15 cellular contexts compared by ENCODE assay signal in the genomic region with DNA sequence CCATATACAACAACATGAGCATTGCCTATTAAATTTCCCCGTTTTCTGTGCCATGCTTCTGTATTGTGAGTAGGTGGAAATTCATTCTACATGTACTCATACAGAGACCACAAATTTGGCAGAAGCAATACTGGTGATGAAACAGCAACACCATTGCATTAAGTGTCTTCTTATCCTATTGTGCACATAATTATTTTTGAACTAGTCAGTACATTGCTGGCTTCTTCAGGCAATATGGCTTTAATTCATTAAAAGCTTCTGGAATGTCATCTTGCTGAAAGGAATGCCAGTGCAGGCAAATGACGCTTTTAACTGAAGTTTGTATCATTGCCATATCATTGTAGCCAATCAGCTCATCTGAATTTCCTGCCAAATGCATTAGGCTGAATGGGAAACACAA.
A peak's percentile ranks its signal among the peaks of the same experiment; 100 is the strongest.
DNase-seq lines count a peak whose midpoint lies in the region; FAIRE-seq and TF ChIP-seq lines count a peak whose summit lies in the region.
"Had no signal": no experiment of that assay in that cellular context is flagged by ENCODE, and none has a peak within 500 bp of the region (broad histone marks: within the 10 kb centered on the region; RNA-seq: fewer than 3 reads in every experiment).

No MANE protein-coding gene starts in this region.

- dilution Hi-C loops in mammary epithelial cell (cut with HindIII; ENCODE audit: low sequenced_read_pairs), result no loop called here
- dilution Hi-C loops in keratinocyte (cut with MboI; ENCODE audit: extremely low pct_ligation_motif_present, low sequenced_read_pairs), result no loop called here

- H4K20me1 ChIP-seq in mammary epithelial cell (ENCODE audit: insufficient read depth, low read length), result no peaks in the 10 kb centered on the region
- no peaks in the 10 kb centered on the region for H4K20me1 ChIP-seq in keratinocyte (ENCODE audit: control insufficient read depth, extremely low read depth, insufficient read depth, low read length)

- FAIRE-seq in keratinocyte (lab: Jason Lieb, UNC), result peak; percentile 55

- H3K27ac ChIP-seq in mammary epithelial cell (ENCODE audit: insufficient read depth, low read depth, low read length) (no peak overlapping the region), keratinocyte (ENCODE audit: control insufficient read depth, insufficient read depth, low read length) (no peak overlapping the region), testis (peak overlapping the region in 1 of 2 donors; percentile 9)
- H3K27ac ChIP-seq: BLaER1, gastrocnemius medialis, SJSA1, upper lobe of right lung had no signal

- no peaks in the 10 kb centered on the region for H3K36me3 ChIP-seq in mammary epithelial cell (ENCODE audit: insufficient read depth, low read length)
- H3K36me3 ChIP-seq in keratinocyte (ENCODE audit: control insufficient read depth in 2 of 2, extremely low read depth in 1 of 2, insufficient read depth in 2 of 2, low read length in 2 of 2), result no peaks in the 10 kb centered on the region
- no peaks in the 10 kb centered on the region for H3K36me3 ChIP-seq in testis (ENCODE audit: low read depth, missing control alignments)
- H3K36me3 ChIP-seq: gastrocnemius medialis, SJSA1, upper lobe of right lung had no signal

- no peak overlapping the region for H3K9ac ChIP-seq in mammary epithelial cell (ENCODE audit: insufficient read depth, low read length)
- H3K9ac ChIP-seq in keratinocyte (ENCODE audit: control insufficient read depth, extremely low read depth, insufficient read depth, low read length), result no peak overlapping the region
- H3K9ac ChIP-seq: BLaER1 had no signal

- no peak for TF ChIP-seq POLR2A in testis (IDR thresholded peaks at IDR 0.05)

- no peaks in the 10 kb centered on the region for H3K9me3 ChIP-seq in mammary epithelial cell (replicated peaks; ENCODE audit: insufficient read depth, low read length)
- H3K9me3 ChIP-seq in keratinocyte (ENCODE audit: control insufficient read depth, low read depth, low read length), result no peaks in the 10 kb centered on the region
- H3K9me3 ChIP-seq in testis, result no peaks in the 10 kb centered on the region
- H3K9me3 ChIP-seq: BLaER1, gastrocnemius medialis, SJSA1, upper lobe of right lung had no signal

- H3K4me1 ChIP-seq in mammary epithelial cell (ENCODE audit: insufficient read depth, low read length) (no peaks in the 10 kb centered on the region), keratinocyte (ENCODE audit: control insufficient read depth, extremely low read depth, insufficient read depth, low read length) (peaks cover 7% of the 10 kb centered on the region), testis (peaks cover 28% of the 10 kb centered on the region)
- H3K4me1 ChIP-seq: gastrocnemius medialis, SJSA1 had no signal

- CTCF ChIA-PET in mammary epithelial cell (lab: Charles Lee; ENCODE audit: low non-redundant PET), result no interaction called here

- in situ Hi-C loops in mammary epithelial cell (cut with MboI; ENCODE audit: low sequenced_read_pairs in 2 of 2), result no loop called here

- WGBS in mammary epithelial cell (ENCODE audit: low coverage, missing lambda C conversion rate), result 0% methylated on average over 2 of the region's 2 CpGs
- 62 to 74% methylated on average over 2 of the region's 2 CpGs for WGBS in testis, 2 donors

- H3K4me2 ChIP-seq in mammary epithelial cell (ENCODE audit: insufficient read depth, low read depth, low read length), result peak overlapping the region; percentile 15
- H3K4me2 ChIP-seq in keratinocyte (ENCODE audit: control insufficient read depth, extremely low read depth, insufficient read depth, low read depth, low read length), result no peak overlapping the region
- H3K4me2 ChIP-seq: BLaER1 had no signal

- H3K9me1 ChIP-seq in keratinocyte (ENCODE audit: control insufficient read depth, extremely low read depth, insufficient read depth, low read length), result no peaks in the 10 kb centered on the region

- no TSS peak for BruUV-seq in mammary epithelial cell (replicated peaks; lab: Mats Ljungman, UMichigan)

- H3K79me2 ChIP-seq in mammary epithelial cell (ENCODE audit: insufficient read depth, low read length) (no peaks in the 10 kb centered on the region), keratinocyte (ENCODE audit: control insufficient read depth, insufficient read depth, low read length) (no peaks in the 10 kb centered on the region)

- H2AFZ ChIP-seq in mammary epithelial cell (ENCODE audit: low read depth, low read length) (no peak overlapping the region), keratinocyte (ENCODE audit: control insufficient read depth, low read length) (no peak overlapping the region)

- H3K4me3 ChIP-seq in AG10803 (ENCODE audit: low read length) (no peak overlapping the region), mammary epithelial cell (replicated peaks in 1 of 3; ENCODE audit: insufficient read depth in 1 of 3, low read depth in 2 of 3, low read length in 3 of 3) (peak overlapping the region in 1 of 3 experiments; percentile 10), keratinocyte (ENCODE audit: control insufficient read depth in 2 of 3, extremely low read depth in 1 of 3, insufficient read depth in 2 of 3, low read depth in 1 of 3, low read length in 3 of 3) (no peak overlapping the region), testis (no peak overlapping the region)
- H3K4me3 ChIP-seq: BLaER1, gastrocnemius medialis, SJSA1, upper lobe of right lung had no signal

- no peaks in the 10 kb centered on the region for H3K27me3 ChIP-seq in mammary epithelial cell (ENCODE audit: insufficient read depth, low read length)
- H3K27me3 ChIP-seq in keratinocyte (ENCODE audit: control insufficient read depth, extremely low read depth, insufficient read depth, low read length), result no peaks in the 10 kb centered on the region
- H3K27me3 ChIP-seq in testis, result no peaks in the 10 kb centered on the region
- H3K27me3 ChIP-seq: BLaER1, gastrocnemius medialis, SJSA1, upper lobe of right lung had no signal

- TF ChIP-seq CTCF in AG10803 (conservative IDR thresholded peaks at IDR 0.05; ENCODE audit: low read length) (no peak), mammary epithelial cell (conservative IDR thresholded peaks at IDR 0.05 in 1 of 2, IDR thresholded peaks at IDR 0.05 in 1 of 2; ENCODE audit: extremely low read depth in 1 of 2, insufficient read depth in 1 of 2, low read depth in 1 of 2, low read length in 2 of 2) (no peak), keratinocyte (optimal IDR thresholded peaks at IDR 0.05 in 1 of 3, IDR thresholded peaks at IDR 0.05 in 1 of 3, conservative IDR thresholded peaks at IDR 0.05 in 1 of 3; ENCODE audit: extremely low read depth in 1 of 3, insufficient read depth in 2 of 3, low read length in 3 of 3) (no peak), testis (IDR thresholded peaks at IDR 0.05) (no peak)

- intact Hi-C loops in mammary epithelial cell (cut with micrococcal nuclease), result no loop called here
- intact Hi-C loops in testis (cut with DNase I; ENCODE audit: low total_unique reads), result no loop called here

- DNase-seq in AG10803 (ENCODE audit: low read depth) (peak; percentile 100), Kasumi-1 (lab: John Stamatoyannopoulos, UW) (peak; percentile 7 to 19), mammary epithelial cell (peak; percentile 84), keratinocyte (ENCODE audit: low read depth, low spot score) (no peak), HK-2 (ENCODE audit: unreplicated experiment) (no peak), testis (no peak), NCI-H446 treated with DMSO at 0.1 percent for 48 hours (lab: John Stamatoyannopoulos, UW) (no peak), NCI-H2196 treated with DMSO at 0.1 percent for 48 hours (lab: John Stamatoyannopoulos, UW; ENCODE audit: unreplicated experiment) (no peak)
- DNase-seq: activated CD8-positive, alpha-beta T cell treated with anti-CD3 and anti-CD28 coated beads for 36 hours; gastrocnemius medialis; NCI-H1436 treated with DMSO at 0.1 percent for 48 hours; stimulated activated naive B cell treated with anti-CD40 and anti-IgM and Interleukin-4, amounts not matched to agents 10 μg/mL and 1 μg/mL and 100 μg/mL, for 72 hours; upper lobe of right lung had no signal

Comparison
In these comparisons a context has a peak if more than half of its experiments do, and no peak if none do; other contexts are left out.
1. DNase-seq: peak in AG10803 (single experiment), Kasumi-1 (2 of 2) and mammary epithelial cell (single experiment); none in keratinocyte (single experiment), HK-2 (single experiment), testis (single experiment), NCI-H446 treated with DMSO at 0.1 percent for 48 hours (single experiment) and NCI-H2196 treated with DMSO at 0.1 percent for 48 hours (single experiment).